22 cellular contexts compared by ENCODE assay signal in genomic region chr20:38190936-38191371, GRCh38. TPM values are rescaled to one million over a fixed set of nuclear protein-coding genes. Genes with fewer than 3 reads are reported as not detected.
A peak's percentile ranks its signal among the peaks of the same experiment; 100 is the strongest.
DNase-seq lines count a peak whose midpoint lies in the region; ATAC-seq, FAIRE-seq and TF ChIP-seq lines count a peak whose summit lies in the region.
"Had no signal": no experiment of that assay in that cellular context is flagged by ENCODE, and none has a peak within 500 bp of the region (broad histone marks: within the 10 kb centered on the region; RNA-seq: fewer than 3 reads in every experiment).

No MANE protein-coding gene starts in this region.

- H3K4me2 ChIP-seq in SK-N-SH: no peak overlapping the region

- no peaks in the 10 kb centered on the region for H3K9me2 ChIP-seq in SK-N-SH

- no peaks in the 10 kb centered on the region for H4K20me1 ChIP-seq in SK-N-SH (ENCODE audit: insufficient read depth)

- H3K9ac ChIP-seq in SK-N-SH: no peak overlapping the region
- no peak overlapping the region for H3K9ac ChIP-seq in kidney (ENCODE audit: low read length in 2 of 2)

- H3K36me3 ChIP-seq in SK-N-SH (replicated peaks in 1 of 2; ENCODE audit: control insufficient read depth in 1 of 2, insufficient read depth in 2 of 2, low read length in 1 of 2) (no peaks in the 10 kb centered on the region), heart left ventricle (no peaks in the 10 kb centered on the region), psoas muscle (ENCODE audit: insufficient read depth in 1 of 2, low read depth in 1 of 2) (no peaks in the 10 kb centered on the region), kidney (ENCODE audit: control insufficient read depth in 1 of 2, insufficient read depth in 2 of 2, low read length in 2 of 2) (no peaks in the 10 kb centered on the region), SJCRH30 (no peaks in the 10 kb centered on the region)
- H3K36me3 ChIP-seq: prostate gland had no signal

- CTCF ChIA-PET in SK-N-SH (lab: Yijun Ruan, JAX): interaction anchor here (1.2 to 16.4 kb wide), 5 partner anchors 24 to 133 kb away, joined by 3 to 148 read pairs (median 3); no protein-coding TSS in a partner anchor

- peaks cover 10% of the 10 kb centered on the region for H3F3A ChIP-seq in SK-N-SH (replicated peaks; ENCODE audit: insufficient read depth)

- 53% methylated on average over 2 of the region's 3 CpGs for WGBS in SK-N-SH (ENCODE audit: low lambda C conversion rate)
- WGBS in heart left ventricle, 4 donors: 25 to 48% (median 40%) methylated on average over 1 to 3 of the region's 3 CpGs
- 39 to 51% (median 44%) methylated on average over 3 of the region's 3 CpGs for WGBS in psoas muscle, 3 donors

- no peak overlapping the region for H3K4me3 ChIP-seq in SK-N-SH (ENCODE audit: low read depth in 2 of 2, low read length in 1 of 2)
- H3K4me3 ChIP-seq in heart left ventricle: no peak overlapping the region
- no peak overlapping the region for H3K4me3 ChIP-seq in psoas muscle
- H3K4me3 ChIP-seq in kidney (ENCODE audit: low read length in 2 of 2): no peak overlapping the region
- no peak overlapping the region for H3K4me3 ChIP-seq in SJCRH30
- H3K4me3 ChIP-seq: prostate gland had no signal

- no peaks in the 10 kb centered on the region for H3K9me3 ChIP-seq in SK-N-SH
- no peaks in the 10 kb centered on the region for H3K9me3 ChIP-seq in heart left ventricle
- no peaks in the 10 kb centered on the region for H3K9me3 ChIP-seq in psoas muscle
- H3K9me3 ChIP-seq in kidney (ENCODE audit: control insufficient read depth in 1 of 2, low read length in 2 of 2): no peaks in the 10 kb centered on the region
- H3K9me3 ChIP-seq in SJCRH30 (replicated peaks): no peaks in the 10 kb centered on the region
- H3K9me3 ChIP-seq: prostate gland had no signal

- no peaks in the 10 kb centered on the region for H3K27me3 ChIP-seq in SK-N-SH (ENCODE audit: insufficient read depth)
- no peaks in the 10 kb centered on the region for H3K27me3 ChIP-seq in heart left ventricle
- peaks cover 0 to 4% (median 0%) of the 10 kb centered on the region in 3 donors for H3K27me3 ChIP-seq in psoas muscle (ENCODE audit: insufficient read depth in 3 of 3, low read length in 2 of 3)
- H3K27me3 ChIP-seq in SJCRH30: no peaks in the 10 kb centered on the region

- POLR2A ChIA-PET in SK-N-SH (lab: Yijun Ruan, JAX): no interaction called here

- TF ChIP-seq POLR2A in heart left ventricle (IDR thresholded peaks at IDR 0.05): no peak

- H3K79me2 ChIP-seq in SK-N-SH (ENCODE audit: insufficient read depth): no peaks in the 10 kb centered on the region

- H3K4me1 ChIP-seq in SK-N-SH (ENCODE audit: control insufficient read depth in 1 of 2, insufficient read depth in 2 of 2, low read depth in 1 of 2, low read length in 1 of 2): peaks cover 0 to 15% of the 10 kb centered on the region in 2 experiments; a peak in 2 of 4 replicates
- H3K4me1 ChIP-seq in heart left ventricle: peaks cover 0 to 31% (median 6%) of the 10 kb centered on the region in 12 donors
- H3K4me1 ChIP-seq in psoas muscle: no peaks in the 10 kb centered on the region
- H3K4me1 ChIP-seq in kidney (ENCODE audit: control insufficient read depth in 1 of 2, insufficient read depth in 1 of 2, low read depth in 1 of 2, low read length in 2 of 2): no peaks in the 10 kb centered on the region
- H3K4me1 ChIP-seq in SJCRH30: peaks cover 11% of the 10 kb centered on the region
- H3K4me1 ChIP-seq: prostate gland had no signal

- H3K27ac ChIP-seq in SK-N-SH (ENCODE audit: low read depth in 2 of 2, low read length in 1 of 2) (peak overlapping the region in 1 of 2 experiments; percentile 23; a peak in 1 of 4 replicates), heart left ventricle (peak overlapping the region in 5 of 12 donors; percentile 10 to 70 (median 45)), psoas muscle (no peak overlapping the region), kidney (ENCODE audit: low read depth in 2 of 2, low read length in 2 of 2) (no peak overlapping the region), SJCRH30 (no peak overlapping the region)
- H3K27ac ChIP-seq: C4-2B, HL-60 had no signal

- TF ChIP-seq EP300 in SK-N-SH (IDR thresholded peaks at IDR 0.05; ENCODE audit: borderline replicate concordance in 1 of 2, low read depth in 1 of 2, low read length in 1 of 2): peak in 1 of 2 experiments; percentile 68; a peak in 2 of 4 replicates

- peak; percentile 20 for DNase-seq in AG08395 (ENCODE audit: low spot score)
- peak; percentile 80 for DNase-seq in SK-N-SH
- DNase-seq in heart left ventricle: peak in 2 of 5 donors; percentile 75 to 82
- no peak for DNase-seq in psoas muscle
- no peak for DNase-seq in kidney
- DNase-seq in SJCRH30: no peak
- no peak for DNase-seq in NCI-H748 (lab: John Stamatoyannopoulos, UW; ENCODE audit: unreplicated experiment)
- DNase-seq: ACHN; activated CD4-positive, alpha-beta T cell treated with anti-CD3 and anti-CD28 coated beads for 48 hours; activated CD8-positive, alpha-beta memory T cell treated with anti-CD3 and anti-CD28 coated beads, Interleukin-2, amount 10 ng/mL, durations not matched to agents 7 days and 5 days; activated naive CD8-positive, alpha-beta T cell treated with anti-CD3 and anti-CD28 coated beads, Interleukin-2, amount 50 U/mL, for 24 hours; hypothalamus; NCI-H1417 treated with DMSO at 0.1 percent for 48 hours; NCI-H510A treated with DMSO at 0.1 percent for 48 hours had no signal

- TF ChIP-seq RAD21 in SK-N-SH (IDR thresholded peaks at IDR 0.05; ENCODE audit: low read length): no peak

- TF ChIP-seq CTCF in SK-N-SH (IDR thresholded peaks at IDR 0.05): no peak
- no peak for TF ChIP-seq CTCF in heart left ventricle (IDR thresholded peaks at IDR 0.05)
- TF ChIP-seq CTCF in psoas muscle (IDR thresholded peaks at IDR 0.05): no peak
- no peak for TF ChIP-seq CTCF in kidney (IDR thresholded peaks at IDR 0.05; ENCODE audit: borderline replicate concordance, extremely low read depth, insufficient read depth)

- FAIRE-seq in kidney (lab: Jason Lieb, UNC): no peak
- FAIRE-seq: D721Med, G401.6, islet of Langerhans, TTC549 had no signal

- no peak overlapping the region for H2AFZ ChIP-seq in SK-N-SH (ENCODE audit: low read depth)

- intact Hi-C loops in heart left ventricle (cut with DNase I): no loop called here
- intact Hi-C loops in psoas muscle (cut with DNase I): no loop called here
- intact Hi-C loops in kidney (cut with DNase I): no loop called here

- peak; percentile 83 to 91 (median 86) for ATAC-seq in heart left ventricle
- peak; percentile 36 to 89 (median 64) for ATAC-seq in psoas muscle
- no peak for ATAC-seq in HG03469 (IDR thresholded peaks at IDR 0.05; ENCODE audit: unreplicated experiment)
- ATAC-seq: activated CD8-positive, alpha-beta memory T cell treated with anti-CD3 and anti-CD28 coated beads, Interleukin-2, amount 10 ng/mL, durations not matched to agents 7 days and 5 days; activated naive CD8-positive, alpha-beta T cell treated with anti-CD3 and anti-CD28 coated beads, Interleukin-2, amount 50 U/mL, for 24 hours had no signal

TF ChIP-seq in SK-N-SH, 30 proteins besides CTCF, POLR2A, EP300 and RAD21 (continues in another document):
- TF ChIP-seq FOSL2 (IDR thresholded peaks at IDR 0.05; ENCODE audit: borderline replicate concordance, low read depth): no peak
- TF ChIP-seq, protein P1, sequence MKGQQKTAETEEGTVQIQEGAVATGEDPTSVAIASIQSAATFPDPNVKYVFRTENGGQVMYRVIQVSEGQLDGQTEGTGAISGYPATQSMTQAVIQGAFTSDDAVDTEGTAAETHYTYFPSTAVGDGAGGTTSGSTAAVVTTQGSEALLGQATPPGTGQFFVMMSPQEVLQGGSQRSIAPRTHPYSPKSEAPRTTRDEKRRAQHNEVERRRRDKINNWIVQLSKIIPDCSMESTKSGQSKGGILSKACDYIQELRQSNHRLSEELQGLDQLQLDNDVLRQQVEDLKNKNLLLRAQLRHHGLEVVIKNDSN (IDR thresholded peaks at IDR 0.05; ENCODE audit: borderline replicate concordance, low read depth): no peak
- no peak for TF ChIP-seq NFIC (IDR thresholded peaks at IDR 0.05; ENCODE audit: borderline replicate concordance)
- no peak for TF ChIP-seq POLR2AphosphoS5 (IDR thresholded peaks at IDR 0.05; ENCODE audit: low read depth, low read length)
- no peak for TF ChIP-seq REST (IDR thresholded peaks at IDR 0.05; ENCODE audit: low read depth, low read length)
- TF ChIP-seq NRF1 (IDR thresholded peaks at IDR 0.05; ENCODE audit: low read depth, low read length): no peak

RNA-seq across cellular contexts. Expression of gene TGM2, which starts 25.9 kb away (rescaled TPM):
- polyA plus RNA-seq in SK-N-SH (2012; rRNA removed) (548 and 676 TPM in 2 replicates), heart left ventricle (100 to 1,000 TPM; 211 to 972 TPM), psoas muscle (100 to 1,000 TPM in 1 of 3 donors, 10 to 100 TPM in 2; 23.6 to 168 (median 57.4) TPM), kidney (ENCODE audit: insufficient read depth, low read depth, low replicate concordance) (44.6 TPM)
- 278 and 460 TPM in 2 replicates for polyA plus RNA-seq in SK-N-SH (2012; cell fraction: cytosol; rRNA removed)
- 675 and 717 TPM in 2 replicates for polyA plus RNA-seq in SK-N-SH (2012; cell fraction: nucleus; rRNA removed)
- total RNA-seq in heart left ventricle (1,000 to 10,000 TPM in 1 of 9 donors, 100 to 1,000 TPM in 8; 271 to 1,146 (median 567) TPM), psoas muscle (100 to 1,000 TPM in 3 of 4 donors, 10 to 100 TPM in 1; 38.0 to 235 (median 134) TPM), kidney (611 TPM)
- total RNA-seq in SJCRH30 (2014; rRNA removed; shearing (Covaris generic)): 0.10 and 0.13 TPM in 2 replicates

Comparison
In these comparisons a context has a peak if more than half of its experiments do, and no peak if none do; other contexts are left out.
1. DNase-seq: peak in AG08395 (single experiment) and SK-N-SH (single experiment); none in psoas muscle (0 of 2), kidney (single experiment), SJCRH30 (0 of 2) and NCI-H748 (single experiment).
2. RNA of gene TGM2, which starts 25.9 kb away (total RNA-seq): 611 TPM in kidney (single experiment), 271 to 1,146 TPM in heart left ventricle and 38.0 to 235 TPM in psoas muscle; 0.10 to 0.13 TPM in SJCRH30; every median in the first group is over 10 times any median in the second.